8 cellular contexts compared by ENCODE assay signal in genomic region chr12:120725659-120726509, GRCh38. TPM values are rescaled to one million over a fixed set of nuclear protein-coding genes. Genes with fewer than 3 reads are reported as not detected.
DNase-seq lines count a peak whose midpoint lies in the region; ATAC-seq, FAIRE-seq and TF ChIP-seq lines count a peak whose summit lies in the region.

TSS of gene ACADS (plus strand) at chr12:120725826. CDS start at chr12:120725886, 60 bp downstream.

- H3K4me3 ChIP-seq in HUES64 (ENCODE audit: low read length) (peak within 1 kb of the TSS; percentile 70), esophagus (ENCODE audit: low read depth in 1 of 2, low read length in 2 of 2) (peak within 1 kb of the TSS; percentile 66 to 77), mucosa of stomach (ENCODE audit: low read length) (peak within 1 kb of the TSS; percentile 88)

- DNase-seq in D721Med (ENCODE audit: insufficient read length, low spot score) (peak; percentile 94), OCI-M1 (lab: John Stamatoyannopoulos, UW) (peak; percentile 94), activated T-cell treated with anti-CD3 and anti-CD28 coated beads for 4 hours (peak; percentile 84)
- peak; percentile 94 for DNase-seq in stimulated activated CD8-positive, alpha-beta memory T cell treated with anti-CD3 and anti-CD28 coated beads, Interleukin-4, amount 100 ng/mL, for 48 hours

- peaks cover 40% of the 10 kb centered on the region for H3K36me3 ChIP-seq in HUES64 (ENCODE audit: insufficient read depth, low read length)
- peaks cover 10 to 11% of the 10 kb centered on the region in 2 donors for H3K36me3 ChIP-seq in esophagus (ENCODE audit: control insufficient read depth in 2 of 2, insufficient read depth in 2 of 2, low read length in 1 of 2)
- H3K36me3 ChIP-seq in mucosa of stomach (ENCODE audit: control insufficient read depth, insufficient read depth, low read length), result peaks cover 11% of the 10 kb centered on the region

- H3K9ac ChIP-seq in HUES64 (ENCODE audit: low read depth, low read length) (peak within 1 kb of the TSS; percentile 79), mucosa of stomach (ENCODE audit: low read length) (peak within 1 kb of the TSS; percentile 86)

- WGBS in HUES64, result 12% methylated on average over 66 of the region's 66 CpGs
- 3 to 6% methylated on average over 64 to 66 of the region's 66 CpGs for WGBS in esophagus, 2 donors

- H3K4me1 ChIP-seq in HUES64 (ENCODE audit: insufficient read depth, low read length), result no peaks in the 10 kb centered on the region
- H3K4me1 ChIP-seq in esophagus (ENCODE audit: control insufficient read depth in 2 of 2, insufficient read depth in 2 of 2, low read length in 1 of 2), result peaks cover 0 to 3% of the 10 kb centered on the region in 2 donors
- peaks cover 19% of the 10 kb centered on the region for H3K4me1 ChIP-seq in mucosa of stomach (ENCODE audit: control insufficient read depth, insufficient read depth, low read length)

- H3K27ac ChIP-seq in HUES64 (ENCODE audit: low read depth, low read length), result no peak within 1 kb of the TSS
- peak within 1 kb of the TSS; percentile 40 to 66 for H3K27ac ChIP-seq in esophagus (ENCODE audit: low read depth in 2 of 2, low read length in 1 of 2)

- TF ChIP-seq CTCF in D721Med (IDR thresholded peaks at IDR 0.05; ENCODE audit: insufficient read depth, missing control alignments), result no peak

- H3K27me3 ChIP-seq in HUES64 (ENCODE audit: insufficient read depth, low read length) (peaks cover 7% of the 10 kb centered on the region; the same call in 1 of the 2 replicates), esophagus (ENCODE audit: control insufficient read depth in 1 of 2, insufficient read depth in 2 of 2, low read length in 2 of 2) (no peaks in the 10 kb centered on the region), mucosa of stomach (ENCODE audit: control insufficient read depth, insufficient read depth, low read length) (no peaks in the 10 kb centered on the region)

- ATAC-seq in GM21447 (IDR thresholded peaks at IDR 0.05; ENCODE audit: unreplicated experiment), result peak; percentile 87

- H3K9me3 ChIP-seq in HUES64 (ENCODE audit: insufficient read depth, low read depth, low read length) (no peaks in the 10 kb centered on the region), esophagus (ENCODE audit: control insufficient read depth in 2 of 2, insufficient read depth in 1 of 2, low read depth in 1 of 2, low read length in 1 of 2) (no peaks in the 10 kb centered on the region), mucosa of stomach (ENCODE audit: control insufficient read depth, low read length) (no peaks in the 10 kb centered on the region)

- no peak for FAIRE-seq in D721Med (lab: Jason Lieb, UNC)

RNA-seq across cellular contexts. Expression of gene ACADS, which starts in this region (rescaled TPM):
- 4.2 TPM for polyA plus RNA-seq in HUES64 (2013, experiment 1 of 2)
- polyA plus RNA-seq in HUES64 (2013, experiment 2 of 2), result 4.0 TPM
- polyA plus RNA-seq in esophagus, result 10 to 100 TPM; 13.7 to 14.9 TPM
